ENCODE assay signal across 8 cellular contexts in the genomic region with DNA sequence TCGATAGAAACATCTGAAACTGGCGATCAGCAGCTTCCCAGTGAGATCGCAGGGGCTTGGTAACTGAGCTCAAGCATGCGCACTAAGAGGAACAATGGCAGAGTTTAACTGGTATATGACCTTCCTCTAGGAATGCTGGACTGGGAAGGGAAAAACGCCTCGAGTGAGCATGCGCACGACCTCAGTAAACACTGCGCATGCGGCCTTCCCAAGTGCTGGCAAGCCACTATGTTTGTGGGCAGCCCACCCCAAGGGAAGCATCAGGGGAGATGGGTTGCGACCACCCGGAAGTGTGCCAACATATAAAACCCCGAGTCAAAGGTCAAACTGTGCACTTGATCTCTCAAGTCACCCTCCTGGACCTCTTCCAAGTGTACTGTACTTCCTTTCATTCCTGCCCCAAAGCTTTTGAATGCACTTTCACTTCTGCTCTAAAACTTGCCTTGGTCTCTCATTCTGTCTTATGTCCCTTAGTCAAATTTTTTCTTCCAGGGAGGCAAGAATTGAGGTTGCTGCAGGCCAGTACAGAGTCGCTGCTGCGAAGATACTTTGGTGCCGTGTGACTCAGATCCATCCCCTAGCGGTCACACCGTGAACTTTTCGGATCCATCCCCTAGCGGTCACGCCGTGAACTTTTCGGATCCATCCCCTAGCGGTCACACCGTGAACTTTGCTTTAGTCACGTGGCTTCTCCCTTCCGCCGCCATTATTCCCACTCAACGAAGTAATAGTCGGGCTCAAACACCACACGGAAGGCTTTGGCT.
DNase-seq lines count a peak whose midpoint lies in the region; ATAC-seq, FAIRE-seq and TF ChIP-seq lines count a peak whose summit lies in the region.

No MANE protein-coding gene starts in this region.

- H3K4me3 ChIP-seq in K562 (no peak overlapping the region), smooth muscle cell (no peak overlapping the region)

- 34% methylated on average over 30 of the region's 31 CpGs for WGBS in K562 (ENCODE audit: insufficient coverage, low coverage, missing lambda C conversion rate)
- WGBS in smooth muscle cell (ENCODE audit: low lambda C conversion rate): 80% methylated on average over 31 of the region's 31 CpGs

- POLR2A ChIA-PET in K562 (lab: Yijun Ruan, JAX): no interaction called here
- POLR2A ChIA-PET in naive thymus-derived CD8-positive, alpha-beta T cell (lab: Charles Lee): no interaction called here

- no peak for TF ChIP-seq POLR2A in K562 (conservative IDR thresholded peaks at IDR 0.05)

- no peaks in the 10 kb centered on the region for H3K9me1 ChIP-seq in K562 (ENCODE audit: control insufficient read depth, insufficient read depth, low read length)

- H3K27me3 ChIP-seq in K562 (ENCODE audit: control insufficient read depth in 2 of 2, insufficient read depth in 2 of 2, low read length in 2 of 2) (peaks cover 7 to 17% of the 10 kb centered on the region in 2 experiments; a peak in 3 of 5 replicates), smooth muscle cell (ENCODE audit: low read depth) (no peaks in the 10 kb centered on the region)

- H3K4me3 Mint-ChIP-seq in naive thymus-derived CD8-positive, alpha-beta T cell: no peak overlapping the region

- H3F3A ChIP-seq in smooth muscle cell (ENCODE audit: low read depth): peaks cover 14% of the 10 kb centered on the region

- no TSS peak for BruUV-seq in K562 (replicated peaks; lab: Mats Ljungman, UMichigan)

- TF ChIP-seq CTCF in K562 (IDR thresholded peaks at IDR 0.05 in 2 of 3, conservative IDR thresholded peaks at IDR 0.05 in 1 of 3; ENCODE audit: insufficient read depth in 2 of 3, low read depth in 1 of 3, low read length in 3 of 3): peak; percentile 98 to 100 (median 99)
- peak; percentile 51 for TF ChIP-seq CTCF in smooth muscle cell (IDR thresholded peaks at IDR 0.05; ENCODE audit: borderline replicate concordance, insufficient read depth, poor library complexity, severe bottlenecking)

- H3K79me2 ChIP-seq in K562 (ENCODE audit: control insufficient read depth, insufficient read depth, low read length) (no peaks in the 10 kb centered on the region), smooth muscle cell (ENCODE audit: low read depth) (no peaks in the 10 kb centered on the region)

- peaks cover 0 to 7% (median 1%) of the 10 kb centered on the region in 4 donors for H3K4me1 Mint-ChIP-seq in naive thymus-derived CD8-positive, alpha-beta T cell

- H3K9ac ChIP-seq in K562 (ENCODE audit: insufficient read depth in 1 of 2, low read depth in 2 of 2, low read length in 2 of 2) (no peak overlapping the region), smooth muscle cell (ENCODE audit: low read depth) (no peak overlapping the region)

- H3K27ac ChIP-seq in K562 (ENCODE audit: extremely low read depth, low read depth, low read length) (no peak overlapping the region), smooth muscle cell (ENCODE audit: low read depth) (peak overlapping the region; percentile 65)

- H3K36me3 Mint-ChIP-seq in naive thymus-derived CD8-positive, alpha-beta T cell: no peaks in the 10 kb centered on the region

- no peaks in the 10 kb centered on the region for H3K36me3 ChIP-seq in K562 (ENCODE audit: control insufficient read depth, insufficient read depth, low read length)
- no peaks in the 10 kb centered on the region for H3K36me3 ChIP-seq in smooth muscle cell (ENCODE audit: low read depth)

- FAIRE-seq in K562 (lab: Jason Lieb, UNC): no peak

- intact Hi-C loops in K562 (cut with micrococcal nuclease): no loop called here

- ATAC-seq in HG02759 (IDR thresholded peaks at IDR 0.05; ENCODE audit: unreplicated experiment): peak; percentile 34
- peak; percentile 93 for ATAC-seq in K562
- ATAC-seq in HG03520 (IDR thresholded peaks at IDR 0.05; ENCODE audit: unreplicated experiment): no peak
- ATAC-seq in GM18907 (IDR thresholded peaks at IDR 0.05; ENCODE audit: unreplicated experiment): no peak
- no peak for ATAC-seq in naive thymus-derived CD8-positive, alpha-beta T cell

- H4K20me1 ChIP-seq in K562 (replicated peaks; ENCODE audit: control insufficient read depth, insufficient read depth, low read length): no peaks in the 10 kb centered on the region
- no peaks in the 10 kb centered on the region for H4K20me1 ChIP-seq in smooth muscle cell (ENCODE audit: low read depth)

- TF ChIP-seq EP300 in K562 (IDR thresholded peaks at IDR 0.05; ENCODE audit: low read length): no peak; the same call in 1 of the 2 replicates

- no peak overlapping the region for H2AFZ ChIP-seq in K562 (ENCODE audit: low read depth, low read length)
- no peak overlapping the region for H2AFZ ChIP-seq in smooth muscle cell (ENCODE audit: low read depth)

- H3K27me3 Mint-ChIP-seq in naive thymus-derived CD8-positive, alpha-beta T cell: peaks cover 8 to 14% (median 12%) of the 10 kb centered on the region in 5 donors

- H3K4me1 ChIP-seq in K562 (replicated peaks in 1 of 2; ENCODE audit: control insufficient read depth in 2 of 2, insufficient read depth in 2 of 2, low read length in 2 of 2) (no peaks in the 10 kb centered on the region), smooth muscle cell (ENCODE audit: low read depth) (peaks cover 4% of the 10 kb centered on the region)

- H3K9me3 ChIP-seq in K562 (replicated peaks; ENCODE audit: control insufficient read depth, insufficient read depth, low read depth, low read length) (no peaks in the 10 kb centered on the region), smooth muscle cell (replicated peaks; ENCODE audit: low read depth) (no peaks in the 10 kb centered on the region)

- peak overlapping the region in 2 of 10 donors; percentile 15 to 37 for H3K27ac Mint-ChIP-seq in naive thymus-derived CD8-positive, alpha-beta T cell

- DNase-seq in K562 (ENCODE audit: extremely low read depth in 1 of 4, low spot score in 3 of 4) (peak; percentile 54 to 70 (median 65)), iPS-NIHi7 (ENCODE audit: extremely low spot score) (peak; percentile 66), smooth muscle cell (lab: John Stamatoyannopoulos, UW; ENCODE audit: unreplicated experiment) (no peak), NCI-H524 treated with DMSO at 0.1 percent for 48 hours (lab: John Stamatoyannopoulos, UW) (no peak)
- DNase-seq in naive thymus-derived CD8-positive, alpha-beta T cell: no peak

- H3K4me2 ChIP-seq in K562 (ENCODE audit: insufficient read depth, low read length) (no peak overlapping the region), smooth muscle cell (peak overlapping the region; percentile 40)

- in situ Hi-C loops in K562 (cut with MboI): no loop called here

- CTCF ChIA-PET in K562 (lab: Yijun Ruan, JAX; ENCODE audit: low intra/inter-chr PET ratio): interaction anchor here (0.6 to 1.1 kb wide), 3 partner anchors 152 to 305 kb away, joined by 3 to 4 read pairs (median 3); no protein-coding TSS in a partner anchor

- peak; percentile 34 to 62; a peak in 3 of 4 replicates for TF ChIP-seq RAD21 in K562 (CRISPR knock-in tag; conservative IDR thresholded peaks at IDR 0.05 in 1 of 2, IDR thresholded peaks at IDR 0.05 in 1 of 2)

- H3K9me3 Mint-ChIP-seq in naive thymus-derived CD8-positive, alpha-beta T cell: peaks cover 0 to 4% (median 0%) of the 10 kb centered on the region in 9 donors

TF ChIP-seq in K562, 482 proteins besides CTCF, POLR2A, EP300 and RAD21 (continues in another document):
- TF ChIP-seq ZNF253 (CRISPR knock-in tag; conservative IDR thresholded peaks at IDR 0.05) (no peak), POLR2B (IDR thresholded peaks at IDR 0.05; ENCODE audit: low read depth, partially characterized antibody) (no peak), ZNF121 (CRISPR knock-in tag; conservative IDR thresholded peaks at IDR 0.05) (no peak), ZNF75A (CRISPR knock-in tag; IDR thresholded peaks at IDR 0.05) (no peak), ZNF174 (CRISPR knock-in tag; IDR thresholded peaks at IDR 0.05) (no peak), LCOR (CRISPR knock-in tag; IDR thresholded peaks at IDR 0.05) (peak; percentile 76), NFIC (IDR thresholded peaks at IDR 0.05) (peak; percentile 59), PHF20 (IDR thresholded peaks at IDR 0.05; ENCODE audit: partially characterized antibody) (no peak), BDP1 (IDR thresholded peaks at IDR 0.05; ENCODE audit: insufficient read depth, insufficient read length) (no peak), SMAD3 (CRISPR knock-in tag; conservative IDR thresholded peaks at IDR 0.05) (no peak), NR4A1 (CRISPR knock-in tag; IDR thresholded peaks at IDR 0.05) (no peak), NR4A1 (tag; IDR thresholded peaks at IDR 0.05) (no peak), SIN3A (IDR thresholded peaks at IDR 0.05; ENCODE audit: borderline replicate concordance in 2 of 2, control insufficient read depth in 1 of 2, low read depth in 2 of 2, low read length in 2 of 2) (no peak), VEZF1 (CRISPR knock-in tag; IDR thresholded peaks at IDR 0.05) (no peak), NFXL1 (CRISPR knock-in tag; IDR thresholded peaks at IDR 0.05) (no peak)

Comparison
In these comparisons a context has a peak if more than half of its experiments do, and no peak if none do; other contexts are left out.
1. ATAC-seq: peak in HG02759 (single experiment) and K562 (single experiment); none in HG03520 (single experiment), GM18907 (single experiment) and naive thymus-derived CD8-positive, alpha-beta T cell (0 of 2).
2. DNase-seq: peak in K562 (4 of 4) and iPS-NIHi7 (single experiment); none in smooth muscle cell (single experiment), NCI-H524 treated with DMSO at 0.1 percent for 48 hours (single experiment) and naive thymus-derived CD8-positive, alpha-beta T cell (0 of 10).